Comparison of ENCODE assay signal across 19 cellular contexts in the genomic region with DNA sequence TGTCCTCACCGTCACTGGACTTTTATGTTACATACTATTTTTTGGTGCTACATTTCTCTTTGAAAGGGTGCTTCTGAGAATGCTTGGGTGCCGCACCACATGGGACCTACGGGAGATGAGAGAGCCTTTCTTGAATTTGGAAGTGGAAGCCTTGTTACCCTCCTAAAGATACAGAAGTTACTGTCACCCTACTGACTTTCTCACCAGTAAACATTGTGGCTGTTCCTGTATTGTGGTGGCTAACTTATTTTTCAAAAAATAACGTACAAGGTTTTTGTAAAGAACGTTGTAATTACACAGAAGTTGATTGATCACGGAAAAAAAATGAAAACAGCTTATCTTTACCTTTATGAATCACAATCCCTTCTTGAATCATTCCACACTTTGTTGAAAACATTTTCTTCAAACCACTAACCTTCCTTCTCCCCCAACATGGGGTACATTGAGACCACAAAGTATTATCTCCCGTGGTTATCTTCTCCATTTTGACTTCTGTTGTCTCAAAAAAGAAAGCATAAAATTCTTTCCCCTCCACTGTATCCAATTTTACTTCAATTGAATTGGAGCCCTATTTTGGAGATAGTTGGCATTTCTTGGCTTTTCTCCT. TPM values are rescaled to one million over a fixed set of nuclear protein-coding genes. Genes with fewer than 3 reads are reported as not detected.
"Had no signal": no experiment of that assay in that cellular context is flagged by ENCODE, and none has a peak within 500 bp of the region (broad histone marks: within the 10 kb centered on the region; RNA-seq: fewer than 3 reads in every experiment).

No MANE protein-coding gene starts in this region.

- H3K4me3 ChIP-seq: dorsolateral prefrontal cortex, hepatocyte, lower lobe of right lung, pancreas, right lobe of liver, tibial artery had no signal

- H3K36me3 Mint-ChIP-seq: brain; natural killer cell treated with Interleukin-12 subunit alpha and Interleukin-12 subunit beta and Interleukin-15 and Interleukin-18, amount 100 ng/mL, for 72 hours; stimulated activated memory B cell treated with anti-CD40 and anti-IgM and Interleukin-4, amounts not matched to agents 10 μg/mL and 1 μg/mL and 100 μg/mL, for 72 hours had no signal

- H3K9me3 Mint-ChIP-seq: brain; endodermal cell; natural killer cell treated with Interleukin-12 subunit alpha and Interleukin-12 subunit beta and Interleukin-15 and Interleukin-18, amount 100 ng/mL, for 72 hours had no signal

- H3K4me3 Mint-ChIP-seq: brain; endodermal cell; natural killer cell treated with Interleukin-12 subunit alpha and Interleukin-12 subunit beta and Interleukin-15 and Interleukin-18, amount 100 ng/mL, for 72 hours; stimulated activated memory B cell treated with anti-CD40 and anti-IgM and Interleukin-4, amounts not matched to agents 10 μg/mL and 1 μg/mL and 100 μg/mL, for 72 hours had no signal

- DNase-seq: central memory CD4-positive, alpha-beta T cell; dorsolateral prefrontal cortex; endodermal cell; foreskin fibroblast; lower lobe of right lung; pancreas; right lobe of liver; small intestine; stimulated activated CD4-positive, alpha-beta T cell treated with anti-CD3 and anti-CD28 coated beads, Interleukin-15, amount 100 ng/mL, for 24 hours; stimulated activated CD4-positive, alpha-beta T cell treated with anti-CD3 and anti-CD28 coated beads, Interleukin-4, amount 100 ng/mL, for 1 hour; tibial artery; WERI-Rb-1 had no signal

- H3K27ac Mint-ChIP-seq: brain; endodermal cell; natural killer cell treated with Interleukin-12 subunit alpha and Interleukin-12 subunit beta and Interleukin-15 and Interleukin-18, amount 100 ng/mL, for 72 hours; stimulated activated memory B cell treated with anti-CD40 and anti-IgM and Interleukin-4, amounts not matched to agents 10 μg/mL and 1 μg/mL and 100 μg/mL, for 72 hours had no signal

- H3K4me1 Mint-ChIP-seq: brain; endodermal cell; stimulated activated memory B cell treated with anti-CD40 and anti-IgM and Interleukin-4, amounts not matched to agents 10 μg/mL and 1 μg/mL and 100 μg/mL, for 72 hours had no signal

- ATAC-seq: lower lobe of right lung; natural killer cell treated with Interleukin-12 subunit alpha and Interleukin-12 subunit beta and Interleukin-15 and Interleukin-18, amount 100 ng/mL, for 72 hours; pancreas; right lobe of liver; Right ventricle myocardium inferior; stimulated activated memory B cell treated with anti-CD40 and anti-IgM and Interleukin-4, amounts not matched to agents 10 μg/mL and 1 μg/mL and 100 μg/mL, for 72 hours had no signal

RNA-seq across cellular contexts. Expression of a gene that starts 55.5 kb away (rescaled TPM):
- total RNA-seq: hepatocyte, mesenteric fat pad, Right ventricle myocardium inferior, SK-MEL-5 had no signal
- polyA plus RNA-seq: hepatocyte, pancreas had no signal
